ENCODE assay signal across 1 cellular context in the genomic region with DNA sequence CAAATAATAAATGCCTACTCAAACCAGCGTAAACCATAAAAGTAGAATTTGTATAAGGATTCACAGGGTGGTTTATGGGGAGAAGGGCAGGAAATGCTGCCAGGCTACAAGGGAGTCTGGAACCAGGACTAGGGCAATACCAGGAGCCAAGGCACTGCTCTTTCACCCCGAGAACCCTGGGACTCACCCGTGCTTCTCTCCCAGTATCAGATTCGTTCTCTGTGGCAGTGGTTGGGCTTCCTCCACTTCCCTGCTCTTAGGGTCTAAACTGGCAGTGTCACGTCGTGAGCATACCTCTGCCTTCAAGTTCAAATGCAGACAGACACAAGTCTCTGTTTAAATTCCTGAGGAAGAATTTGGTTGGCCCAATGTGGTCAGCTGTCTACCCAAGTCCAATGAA.
TF ChIP-seq lines count a peak whose summit lies in the region.

No MANE protein-coding gene starts in this region.

TF ChIP-seq in IMR-90, 13 proteins besides CTCF, POLR2A, EP300 and RAD21 (continued from another document):
- TF ChIP-seq, protein P1, sequence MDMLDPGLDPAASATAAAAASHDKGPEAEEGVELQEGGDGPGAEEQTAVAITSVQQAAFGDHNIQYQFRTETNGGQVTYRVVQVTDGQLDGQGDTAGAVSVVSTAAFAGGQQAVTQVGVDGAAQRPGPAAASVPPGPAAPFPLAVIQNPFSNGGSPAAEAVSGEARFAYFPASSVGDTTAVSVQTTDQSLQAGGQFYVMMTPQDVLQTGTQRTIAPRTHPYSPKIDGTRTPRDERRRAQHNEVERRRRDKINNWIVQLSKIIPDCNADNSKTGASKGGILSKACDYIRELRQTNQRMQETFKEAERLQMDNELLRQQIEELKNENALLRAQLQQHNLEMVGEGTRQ (IDR thresholded peaks at IDR 0.05; ENCODE audit: low read depth, low read length), result peak; percentile 8; the same call in 1 of the 2 replicates
- TF ChIP-seq FOS (IDR thresholded peaks at IDR 0.05; ENCODE audit: low read depth, low read length), result no peak
